In the genomic region with DNA sequence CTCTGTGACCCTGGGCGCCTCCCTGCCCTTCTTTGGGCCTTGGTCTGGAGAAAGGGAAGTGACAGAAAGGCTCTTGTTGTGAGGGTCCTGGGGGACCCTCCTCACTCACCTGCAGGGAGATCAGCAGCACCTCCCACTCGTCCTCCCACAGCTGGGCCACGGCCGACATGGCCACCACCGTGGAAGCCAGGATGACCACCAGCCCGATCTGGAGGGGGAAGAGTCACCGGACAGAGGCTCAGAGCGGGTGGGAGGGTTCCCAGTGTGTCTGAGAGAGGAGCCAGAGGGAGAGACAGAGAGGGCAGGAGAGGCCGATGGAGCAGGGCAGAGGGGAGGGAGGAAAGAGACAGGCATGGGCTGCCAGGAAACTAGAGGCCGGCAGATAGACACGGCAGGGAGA, we compare ENCODE assay signal across 18 cellular contexts. TPM values are rescaled to one million over a fixed set of nuclear protein-coding genes. Genes with fewer than 3 reads are reported as not detected.
DNase-seq lines count a peak whose midpoint lies in the region; ATAC-seq lines count a peak whose summit lies in the region.
"Had no signal": no experiment of that assay in that cellular context is flagged by ENCODE, and none has a peak within 500 bp of the region (broad histone marks: within the 10 kb centered on the region; RNA-seq: fewer than 3 reads in every experiment).

No MANE protein-coding gene starts in this region.

- POLR2A ChIA-PET in activated CD4-positive, alpha-beta memory T cell treated with anti-CD3 and anti-CD28 coated beads, Interleukin-2, amount 10 ng/mL, durations not matched to agents 7 days and 5 days (lab: Charles Lee), result no interaction called here

- CTCF ChIA-PET in activated CD4-positive, alpha-beta memory T cell treated with anti-CD3 and anti-CD28 coated beads, Interleukin-2, amount 10 ng/mL, durations not matched to agents 7 days and 5 days (lab: Charles Lee), result no interaction called here

- no peaks in the 10 kb centered on the region for H3K9me3 Mint-ChIP-seq in memory B cell
- H3K9me3 Mint-ChIP-seq in stimulated activated effector memory CD8-positive, alpha-beta T cell treated with anti-CD3 and anti-CD28 coated beads, Interleukin-12 subunit alpha, Interleukin-12 subunit beta, amount 100 ng/mL, for 72 hours, result no peaks in the 10 kb centered on the region
- H3K9me3 Mint-ChIP-seq in activated CD4-positive, alpha-beta memory T cell treated with anti-CD3 and anti-CD28 coated beads, Interleukin-2, amount 10 ng/mL, durations not matched to agents 7 days and 5 days, result no peaks in the 10 kb centered on the region
- H3K9me3 Mint-ChIP-seq: CD4-positive, CD25-positive, alpha-beta regulatory T cell; CD8-positive, alpha-beta T cell; H9 had no signal

- DNase-seq in Right ventricle myocardium inferior (ENCODE audit: missing footprints) (peak; percentile 55), Right ventricle myocardium superior (no peak), memory B cell (ENCODE audit: low spot score in 2 of 2) (no peak), nucleus accumbens (lab: John Stamatoyannopoulos, UW) (no peak)
- no peak for DNase-seq in stimulated activated effector memory CD8-positive, alpha-beta T cell treated with anti-CD3 and anti-CD28 coated beads, Interleukin-12 subunit alpha, Interleukin-12 subunit beta, amount 100 ng/mL, for 72 hours (ENCODE audit: low spot score in 2 of 2)
- DNase-seq in activated CD4-positive, alpha-beta memory T cell treated with anti-CD3 and anti-CD28 coated beads, Interleukin-2, amount 10 ng/mL, durations not matched to agents 7 days and 5 days, result no peak
- DNase-seq: CD4-positive, CD25-positive, alpha-beta regulatory T cell; CD8-positive, alpha-beta T cell; DMS 273 treated with DMSO at 0.1 percent for 48 hours; DMS79; EL; GDM1; GM23248; H9 had no signal

- H3K27me3 Mint-ChIP-seq in memory B cell, result no peaks in the 10 kb centered on the region
- H3K27me3 Mint-ChIP-seq in activated CD4-positive, alpha-beta memory T cell treated with anti-CD3 and anti-CD28 coated beads, Interleukin-2, amount 10 ng/mL, durations not matched to agents 7 days and 5 days, result no peaks in the 10 kb centered on the region
- H3K27me3 Mint-ChIP-seq: CD4-positive, CD25-positive, alpha-beta regulatory T cell had no signal

- no peak overlapping the region for H3K4me3 Mint-ChIP-seq in memory B cell
- H3K4me3 Mint-ChIP-seq in stimulated activated effector memory CD8-positive, alpha-beta T cell treated with anti-CD3 and anti-CD28 coated beads, Interleukin-12 subunit alpha, Interleukin-12 subunit beta, amount 100 ng/mL, for 72 hours, result no peak overlapping the region
- no peak overlapping the region for H3K4me3 Mint-ChIP-seq in activated CD4-positive, alpha-beta memory T cell treated with anti-CD3 and anti-CD28 coated beads, Interleukin-2, amount 10 ng/mL, durations not matched to agents 7 days and 5 days
- H3K4me3 Mint-ChIP-seq: B cell; CD4-positive, CD25-positive, alpha-beta regulatory T cell; CD8-positive, alpha-beta T cell; H9 had no signal

- H3K4me1 Mint-ChIP-seq in memory B cell, result no peaks in the 10 kb centered on the region
- no peaks in the 10 kb centered on the region for H3K4me1 Mint-ChIP-seq in stimulated activated effector memory CD8-positive, alpha-beta T cell treated with anti-CD3 and anti-CD28 coated beads, Interleukin-12 subunit alpha, Interleukin-12 subunit beta, amount 100 ng/mL, for 72 hours
- H3K4me1 Mint-ChIP-seq in activated CD4-positive, alpha-beta memory T cell treated with anti-CD3 and anti-CD28 coated beads, Interleukin-2, amount 10 ng/mL, durations not matched to agents 7 days and 5 days, result peaks cover 5% of the 10 kb centered on the region
- H3K4me1 Mint-ChIP-seq: B cell had no signal

- peaks cover 17% of the 10 kb centered on the region for H3K36me3 Mint-ChIP-seq in memory B cell
- no peaks in the 10 kb centered on the region for H3K36me3 Mint-ChIP-seq in stimulated activated effector memory CD8-positive, alpha-beta T cell treated with anti-CD3 and anti-CD28 coated beads, Interleukin-12 subunit alpha, Interleukin-12 subunit beta, amount 100 ng/mL, for 72 hours
- H3K36me3 Mint-ChIP-seq in activated CD4-positive, alpha-beta memory T cell treated with anti-CD3 and anti-CD28 coated beads, Interleukin-2, amount 10 ng/mL, durations not matched to agents 7 days and 5 days (ENCODE audit: low read depth), result peaks cover 11% of the 10 kb centered on the region
- H3K36me3 Mint-ChIP-seq: CD8-positive, alpha-beta T cell had no signal

- no peak for ATAC-seq in Right ventricle myocardium inferior
- ATAC-seq in Right ventricle myocardium superior (ENCODE audit: poor library complexity), result no peak
- no peak for ATAC-seq in memory B cell (ENCODE audit: low read depth)
- ATAC-seq in stimulated activated effector memory CD8-positive, alpha-beta T cell treated with anti-CD3 and anti-CD28 coated beads, Interleukin-12 subunit alpha, Interleukin-12 subunit beta, amount 100 ng/mL, for 72 hours, result no peak
- ATAC-seq: CD8-positive, alpha-beta T cell; GM12878; HCT116 had no signal

- H3K27ac Mint-ChIP-seq in memory B cell, result peak overlapping the region; percentile 19
- H3K27ac Mint-ChIP-seq in stimulated activated effector memory CD8-positive, alpha-beta T cell treated with anti-CD3 and anti-CD28 coated beads, Interleukin-12 subunit alpha, Interleukin-12 subunit beta, amount 100 ng/mL, for 72 hours, result peak overlapping the region; percentile 32
- H3K27ac Mint-ChIP-seq in activated CD4-positive, alpha-beta memory T cell treated with anti-CD3 and anti-CD28 coated beads, Interleukin-2, amount 10 ng/mL, durations not matched to agents 7 days and 5 days, result no peak overlapping the region
- H3K27ac Mint-ChIP-seq: B cell; CD8-positive, alpha-beta T cell had no signal

- intact Hi-C loops in Right ventricle myocardium inferior (cut with DNase I), result no loop called here
- intact Hi-C loops in Right ventricle myocardium superior (cut with DNase I), result no loop called here

RNA-seq across cellular contexts. Expression of gene KLHL35, which starts 16.8 kb away (rescaled TPM):
- 0.68 TPM for total RNA-seq in Right ventricle myocardium inferior
- 0.48 TPM for total RNA-seq in Right ventricle myocardium superior
- total RNA-seq in activated CD4-positive, alpha-beta memory T cell treated with anti-CD3 and anti-CD28 coated beads, Interleukin-2, amount 10 ng/mL, durations not matched to agents 7 days and 5 days, result 1 to 10 TPM in 1 of 2 experiments, under 1 TPM in 1; 0.60 to 1.0 TPM
- total RNA-seq: H4 had no signal

RNA-seq across cellular contexts. Expression of gene RPS3, which starts 50.5 kb away (rescaled TPM):
- total RNA-seq in Right ventricle myocardium inferior, result 972 TPM
- total RNA-seq in Right ventricle myocardium superior, result 827 TPM
- total RNA-seq in activated CD4-positive, alpha-beta memory T cell treated with anti-CD3 and anti-CD28 coated beads, Interleukin-2, amount 10 ng/mL, durations not matched to agents 7 days and 5 days, result 1,000 to 10,000 TPM; 2,828 to 2,853 TPM
